1 cellular context compared by ENCODE assay signal in genomic region chr3:3179407-3180094, GRCh38.
A peak's percentile ranks its signal among the peaks of the same experiment; 100 is the strongest.
TF ChIP-seq lines count a peak whose summit lies in the region.

Gene CRBN, minus strand, starts transcription at chr3:3179691. Its CDS starts 4 bp downstream, at chr3:3179687.

TF ChIP-seq in K562, 482 proteins besides CTCF, POLR2A, EP300 and RAD21 (continued from another document and continues in another):
- TF ChIP-seq MGA (IDR thresholded peaks at IDR 0.05) (peak; percentile 37; the same call in 1 of the 2 replicates), SAP30 (IDR thresholded peaks at IDR 0.05; ENCODE audit: borderline replicate concordance, insufficient read depth, low read depth, low read length, poor library complexity, severe bottlenecking) (peak; percentile 79), ZNF589 (CRISPR knock-in tag; IDR thresholded peaks at IDR 0.05; ENCODE audit: low read depth) (peak; percentile 73; the same call in 1 of the 2 replicates), GABPB2 (CRISPR knock-in tag; conservative IDR thresholded peaks at IDR 0.05) (no peak), KDM4B (IDR thresholded peaks at IDR 0.05; ENCODE audit: borderline replicate concordance in 2 of 2, low read depth in 1 of 2) (peak in 1 of 2 experiments; percentile 76; a peak in 1 of 4 replicates), HCFC1 (IDR thresholded peaks at IDR 0.05; ENCODE audit: low read depth, low read length) (peak; percentile 78), CCNT2 (IDR thresholded peaks at IDR 0.05; ENCODE audit: borderline replicate concordance, extremely low read depth, insufficient read length, low read depth, low read length) (peak; percentile 92), THRB (CRISPR knock-in tag; conservative IDR thresholded peaks at IDR 0.05) (0 out of 2 replicates have a peak, but pooled peaks have one; percentile 43), ZC3H11A (IDR thresholded peaks at IDR 0.05; ENCODE audit: low read depth, low read length) (no peak), ZMIZ1 (IDR thresholded peaks at IDR 0.05; ENCODE audit: low read depth in 2 of 2, low read length in 2 of 2) (0 out of 4 replicates have a peak, but pooled peaks of 1 of the 2 experiments have one; percentile 60), GABPB1 (CRISPR knock-in tag; IDR thresholded peaks at IDR 0.05) (peak; percentile 68), HLTF (IDR thresholded peaks at IDR 0.05) (peak; percentile 71; the same call in 1 of the 2 replicates), GTF2F1 (IDR thresholded peaks at IDR 0.05; ENCODE audit: low read depth, low read length) (peak; percentile 76; the same call in 1 of the 2 replicates), HBP1 (CRISPR knock-in tag; IDR thresholded peaks at IDR 0.05) (peak; percentile 81; the same call in 1 of the 2 replicates), L3MBTL2 (IDR thresholded peaks at IDR 0.05) (peak; percentile 71), FUS (optimal IDR thresholded peaks at IDR 0.05; ENCODE audit: low read depth, low read length) (peak; percentile 60), MTA1 (IDR thresholded peaks at IDR 0.05; ENCODE audit: borderline replicate concordance) (no peak), TBL1XR1 (IDR thresholded peaks at IDR 0.05; ENCODE audit: low read length in 2 of 2) (peak in 1 of 2 experiments; percentile 45; a peak in 1 of 4 replicates), ELF2 (CRISPR knock-in tag; IDR thresholded peaks at IDR 0.05) (no peak), KLF16 (IDR thresholded peaks at IDR 0.05) (0 out of 2 replicates have a peak, but pooled peaks have one; percentile 50), ETV5 (CRISPR knock-in tag; IDR thresholded peaks at IDR 0.05; ENCODE audit: low read depth) (peak; percentile 57; the same call in 1 of the 2 replicates), NFIC (IDR thresholded peaks at IDR 0.05) (peak; percentile 56), PHF8 (IDR thresholded peaks at IDR 0.05; ENCODE audit: borderline replicate concordance, low read length) (peak; percentile 99), ZBED1 (IDR thresholded peaks at IDR 0.05) (peak; percentile 56; the same call in 1 of the 2 replicates), BCLAF1 (IDR thresholded peaks at IDR 0.05; ENCODE audit: borderline replicate concordance in 1 of 2, control insufficient read depth in 1 of 2, low read depth in 2 of 2, low read length in 1 of 2) (0 out of 4 replicates have a peak, but pooled peaks of 1 of the 2 experiments have one; percentile 38), HDAC3 (IDR thresholded peaks at IDR 0.05; ENCODE audit: borderline replicate concordance, partially characterized antibody) (no peak), SMC3 (conservative IDR thresholded peaks at IDR 0.05; ENCODE audit: insufficient read depth, low read depth, low read length) (peak; percentile 74), TRIM24 (IDR thresholded peaks at IDR 0.05) (peak in 1 of 2 experiments; percentile 52; a peak in 1 of 4 replicates), ZFP1 (CRISPR knock-in tag; IDR thresholded peaks at IDR 0.05) (no peak), CREB1 (IDR thresholded peaks at IDR 0.05) (peak; percentile 80), CREB1 (CRISPR knock-in tag; IDR thresholded peaks at IDR 0.05) (peak; percentile 77), STAT6 (CRISPR knock-in tag; IDR thresholded peaks at IDR 0.05) (no peak), MBD2 (IDR thresholded peaks at IDR 0.05; ENCODE audit: borderline replicate concordance, low read depth) (peak; percentile 79; the same call in 1 of the 2 replicates)
